Comparison of ENCODE assay signal across 1 cellular context in genomic region chr20:62394248-62395245, GRCh38.
TF ChIP-seq lines count a peak whose summit lies in the region.

No MANE protein-coding gene starts in this region.

TF ChIP-seq in H1, 55 proteins besides CTCF, POLR2A, EP300 and RAD21:
- TF ChIP-seq MAFK (IDR thresholded peaks at IDR 0.05; ENCODE audit: low read depth, low read length), result no peak
- TF ChIP-seq POLR2AphosphoS5 (IDR thresholded peaks at IDR 0.05; ENCODE audit: low read depth, low read length), result no peak
- TF ChIP-seq SIRT6 (IDR thresholded peaks at IDR 0.05; ENCODE audit: low read length), result no peak
- TF ChIP-seq POU5F1 (IDR thresholded peaks at IDR 0.05; ENCODE audit: low read depth, low read length), result no peak
- no peak for TF ChIP-seq TAF1 (IDR thresholded peaks at IDR 0.05; ENCODE audit: low read depth, low read length)
